In the genomic region with DNA sequence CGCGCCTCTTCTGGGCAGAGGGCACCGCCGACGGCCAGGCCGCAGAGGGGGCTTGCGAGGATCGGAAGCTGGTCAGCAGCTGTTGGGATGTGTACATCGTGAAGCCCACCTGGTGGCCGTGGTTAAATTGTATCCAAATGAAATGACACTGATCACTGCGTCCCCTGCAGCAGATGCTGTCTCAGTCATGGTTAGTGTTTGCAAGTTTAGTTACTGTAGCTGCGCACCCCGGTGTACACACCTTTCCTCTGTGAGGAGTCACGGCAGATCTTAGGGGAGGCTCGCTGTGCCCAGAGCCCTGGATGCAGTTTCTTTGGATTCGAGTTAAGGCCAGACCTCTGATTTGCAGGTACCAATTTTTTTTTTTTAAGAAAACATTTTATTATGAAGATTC, we compare ENCODE assay signal across 1 cellular context.
TF ChIP-seq lines count a peak whose summit lies in the region.

No MANE protein-coding gene starts in this region.

TF ChIP-seq in GM23338, 12 proteins besides CTCF, POLR2A, EP300 and RAD21 (continued from another document):
- TF ChIP-seq REST (IDR thresholded peaks at IDR 0.05; ENCODE audit: unreplicated experiment) = no peak
- no peak for TF ChIP-seq EZH2 (IDR thresholded peaks at IDR 0.05; ENCODE audit: low read depth, unreplicated experiment)
- TF ChIP-seq ETS1 (IDR thresholded peaks at IDR 0.05) = no peak
